ENCODE assay signal across 8 cellular contexts in the genomic region with DNA sequence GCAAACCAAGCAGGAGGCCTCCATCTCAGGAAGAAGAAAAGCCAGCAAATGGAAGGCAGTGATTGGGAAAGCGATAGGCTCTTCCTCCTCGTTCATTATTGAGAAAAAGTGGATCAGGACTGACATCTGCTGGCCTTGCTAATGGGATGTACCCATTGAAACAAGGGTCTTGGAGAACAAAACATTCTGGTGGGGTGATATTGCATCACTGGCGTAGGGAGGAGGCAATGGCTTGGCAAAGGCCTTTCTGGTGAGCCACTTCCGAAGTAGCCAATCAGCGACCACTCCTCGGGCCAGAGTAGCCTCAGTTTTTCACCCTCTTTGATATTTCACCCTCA.
DNase-seq lines count a peak whose midpoint lies in the region; ATAC-seq and FAIRE-seq lines count a peak whose summit lies in the region.

No MANE protein-coding gene starts in this region.

- no peak overlapping the region for H3K27ac ChIP-seq in small intestine (ENCODE audit: low read depth in 1 of 2, low read length in 1 of 2)

- H3K27me3 ChIP-seq in small intestine (ENCODE audit: control insufficient read depth in 2 of 2, insufficient read depth in 2 of 2, low read length in 2 of 2) = no peaks in the 10 kb centered on the region

- FAIRE-seq in small intestine (lab: Jason Lieb, UNC) = no peak

- WGBS in small intestine, 3 donors = 52 to 74% (median 74%) methylated on average over 6 of the region's 6 CpGs

- H3K4me1 ChIP-seq in small intestine (ENCODE audit: control insufficient read depth in 2 of 2, insufficient read depth in 1 of 2, low read depth in 1 of 2, low read length in 1 of 2) = no peaks in the 10 kb centered on the region

- DNase-seq in Ammon's horn (ENCODE audit: low spot score) (peak; percentile 93), NCI-H1105 (lab: John Stamatoyannopoulos, UW) (peak; percentile 53), amygdala (lab: John Stamatoyannopoulos, UW) (peak in 50 of 56 donors; percentile 12 to 91 (median 56)), hepatic stellate cell (ENCODE audit: low spot score) (peak; percentile 32), small intestine (peak; percentile 23)

- ATAC-seq in GM18520 (IDR thresholded peaks at IDR 0.05; ENCODE audit: unreplicated experiment) (no peak), GM21526 (IDR thresholded peaks at IDR 0.05; ENCODE audit: low FRiP score, unreplicated experiment) (no peak), GM21447 (IDR thresholded peaks at IDR 0.05; ENCODE audit: unreplicated experiment) (no peak)

- H3K4me3 ChIP-seq in small intestine (ENCODE audit: low read depth in 1 of 2, low read length in 2 of 2) = no peak overlapping the region

- H3K36me3 ChIP-seq in small intestine (ENCODE audit: control insufficient read depth in 2 of 2, insufficient read depth in 2 of 2, low read length in 2 of 2) = no peaks in the 10 kb centered on the region

- no peaks in the 10 kb centered on the region for H3K9me3 ChIP-seq in small intestine (ENCODE audit: control insufficient read depth, low read depth)

Comparison
In these comparisons a context has a peak if more than half of its experiments do, and no peak if none do; other contexts are left out.
1. DNase-seq: peak in every context shown above with its lines; median percentile 93 in Ammon's horn; 56 in amygdala; 53 in NCI-H1105; 32 in hepatic stellate cell; 23 in small intestine.